1 cellular context compared by ENCODE assay signal in the genomic region with DNA sequence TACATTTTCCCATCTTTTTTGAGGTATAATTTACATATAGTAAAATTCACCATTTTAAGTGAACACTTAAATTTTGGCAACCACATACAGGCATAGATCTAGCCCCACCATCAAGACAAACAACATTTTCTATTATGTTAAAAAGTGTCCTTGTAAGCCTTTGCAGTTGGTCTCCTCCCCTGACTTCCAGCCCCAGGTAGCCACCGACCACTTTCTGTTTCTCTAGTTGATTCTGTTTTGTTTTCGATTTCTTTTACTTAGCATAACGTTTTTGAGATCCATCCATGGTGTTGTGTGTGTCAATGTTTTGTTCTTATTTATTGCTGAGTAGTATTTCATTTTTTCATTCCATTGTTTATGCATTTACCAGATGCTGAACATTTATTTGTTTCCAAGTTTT.
TF ChIP-seq lines count a peak whose summit lies in the region.

No MANE protein-coding gene starts in this region.

TF ChIP-seq in GM12878, 131 proteins besides CTCF, POLR2A, EP300 and RAD21:
- TF ChIP-seq RFX5 (IDR thresholded peaks at IDR 0.05; ENCODE audit: low read depth, low read length) (no peak), FOXK2 (IDR thresholded peaks at IDR 0.05) (no peak), ZBED1 (IDR thresholded peaks at IDR 0.05; ENCODE audit: borderline replicate concordance) (no peak), BMI1 (IDR thresholded peaks at IDR 0.05; ENCODE audit: borderline replicate concordance) (no peak)
